ENCODE assay signal across 1 cellular context in genomic region chr2:96305091-96305978, GRCh38.
TF ChIP-seq lines count a peak whose summit lies in the region.

Gene SNRNP200 (minus strand): TSS chr2:96305546. CDS start chr2:96305437, 109 bp downstream.

TF ChIP-seq in HepG2, 621 proteins besides CTCF, POLR2A, EP300 and RAD21 (continued from another document and continues in another):
- peak; percentile 98 for TF ChIP-seq DMAP1 (CRISPR knock-in tag; IDR thresholded peaks at IDR 0.05)
- peak; percentile 24; the same call in 1 of the 2 replicates for TF ChIP-seq ZNF878 (CRISPR knock-in tag; IDR thresholded peaks at IDR 0.05)
- peak; percentile 96 for TF ChIP-seq MAX (IDR thresholded peaks at IDR 0.05)
- 0 out of 2 replicates have a peak, but pooled peaks have one; percentile 1 for TF ChIP-seq ZNF572 (CRISPR knock-in tag; IDR thresholded peaks at IDR 0.05)
- TF ChIP-seq MTA1 (CRISPR knock-in tag; IDR thresholded peaks at IDR 0.05; ENCODE audit: borderline replicate concordance), result peak; percentile 93; the same call in 1 of the 2 replicates
- TF ChIP-seq FOSL1 (CRISPR knock-in tag; IDR thresholded peaks at IDR 0.05; ENCODE audit: borderline replicate concordance), result peak; percentile 42; the same call in 1 of the 2 replicates
- peak; percentile 83 for TF ChIP-seq HNF1B (CRISPR knock-in tag; IDR thresholded peaks at IDR 0.05)
- TF ChIP-seq FOSL2 (CRISPR knock-in tag; IDR thresholded peaks at IDR 0.05), result no peak; the same call in none of the 2 replicates
- peak; percentile 55; the same call in 1 of the 2 replicates for TF ChIP-seq ZSCAN25 (CRISPR knock-in tag; IDR thresholded peaks at IDR 0.05)
- no peak; the same call in 1 of the 2 replicates for TF ChIP-seq ZSCAN9 (CRISPR knock-in tag; IDR thresholded peaks at IDR 0.05; ENCODE audit: borderline replicate concordance)
- TF ChIP-seq HOXD1 (CRISPR knock-in tag; IDR thresholded peaks at IDR 0.05), result peak; percentile 98
- TF ChIP-seq SRSF1 (optimal IDR thresholded peaks at IDR 0.05; ENCODE audit: low read depth, low read length), result peak; percentile 91
- peak; percentile 71 for TF ChIP-seq FOXO1 (CRISPR knock-in tag; IDR thresholded peaks at IDR 0.05)
- TF ChIP-seq ZNF263 (CRISPR knock-in tag; IDR thresholded peaks at IDR 0.05), result peak; percentile 74; the same call in 1 of the 2 replicates
- peak; percentile 23 for TF ChIP-seq ZNF333 (CRISPR knock-in tag; IDR thresholded peaks at IDR 0.05; ENCODE audit: borderline replicate concordance)
- TF ChIP-seq PTBP1 (IDR thresholded peaks at IDR 0.05; ENCODE audit: low read depth, low read length, poor library complexity, severe bottlenecking), result peak; percentile 44
- 0 out of 2 replicates have a peak, but pooled peaks have one; percentile 28 for TF ChIP-seq SRF (IDR thresholded peaks at IDR 0.05; ENCODE audit: low read depth, low read length)
- TF ChIP-seq ZNF549 (CRISPR knock-in tag; IDR thresholded peaks at IDR 0.05), result peak; percentile 53; the same call in 1 of the 2 replicates
- no peak for TF ChIP-seq ZSCAN12 (CRISPR knock-in tag; IDR thresholded peaks at IDR 0.05)
- peak; percentile 69; the same call in 1 of the 2 replicates for TF ChIP-seq ZNF235 (CRISPR knock-in tag; IDR thresholded peaks at IDR 0.05; ENCODE audit: borderline replicate concordance)
- peak; percentile 93 for TF ChIP-seq SP4 (CRISPR knock-in tag; IDR thresholded peaks at IDR 0.05)
- TF ChIP-seq CEBPZ (IDR thresholded peaks at IDR 0.05; ENCODE audit: low read length), result no peak
- peak; percentile 76 for TF ChIP-seq SMAD3 (CRISPR knock-in tag; IDR thresholded peaks at IDR 0.05)
- TF ChIP-seq GZF1 (CRISPR knock-in tag; IDR thresholded peaks at IDR 0.05), result peak; percentile 84; the same call in 1 of the 2 replicates
- TF ChIP-seq ATF1 (CRISPR knock-in tag; IDR thresholded peaks at IDR 0.05), result peak; percentile 90
- TF ChIP-seq MIER3 (CRISPR knock-in tag; IDR thresholded peaks at IDR 0.05; ENCODE audit: borderline replicate concordance), result peak; percentile 77; the same call in 1 of the 2 replicates
- TF ChIP-seq YY1 (IDR thresholded peaks at IDR 0.05; ENCODE audit: insufficient read depth, insufficient replicate concordance, low read depth, low read length), result peak; percentile 84
- TF ChIP-seq MEF2D (CRISPR knock-in tag; IDR thresholded peaks at IDR 0.05), result peak; percentile 90
- peak; percentile 96; the same call in 1 of the 2 replicates for TF ChIP-seq ZNF619 (CRISPR knock-in tag; IDR thresholded peaks at IDR 0.05)
- TF ChIP-seq ZNF543 (CRISPR knock-in tag; IDR thresholded peaks at IDR 0.05), result peak; percentile 97
- TF ChIP-seq TCF7 (IDR thresholded peaks at IDR 0.05; ENCODE audit: low read depth), result no peak
- TF ChIP-seq ZNF318 (CRISPR knock-in tag; IDR thresholded peaks at IDR 0.05), result peak; percentile 93; the same call in 1 of the 2 replicates
- no peak for TF ChIP-seq ZNF850 (CRISPR knock-in tag; conservative IDR thresholded peaks at IDR 0.05)
- TF ChIP-seq ZNF788 (CRISPR knock-in tag; IDR thresholded peaks at IDR 0.05; ENCODE audit: borderline replicate concordance), result peak; percentile 93
- TF ChIP-seq ZKSCAN5 (CRISPR knock-in tag; IDR thresholded peaks at IDR 0.05), result peak; percentile 76
- peak; percentile 90; the same call in 1 of the 2 replicates for TF ChIP-seq ETS1 (CRISPR knock-in tag; IDR thresholded peaks at IDR 0.05)
- peak; percentile 92 for TF ChIP-seq RARG (CRISPR knock-in tag; IDR thresholded peaks at IDR 0.05; ENCODE audit: low read depth)
- TF ChIP-seq SNRNP70 (IDR thresholded peaks at IDR 0.05; ENCODE audit: low read depth, low read length), result no peak
- peak; percentile 97 for TF ChIP-seq KDM2A (CRISPR knock-in tag; IDR thresholded peaks at IDR 0.05; ENCODE audit: borderline replicate concordance, low read depth)
- TF ChIP-seq ZNF7 (CRISPR knock-in tag; IDR thresholded peaks at IDR 0.05), result no peak
- TF ChIP-seq ZNF468 (CRISPR knock-in tag; IDR thresholded peaks at IDR 0.05), result peak; percentile 55; the same call in 1 of the 2 replicates
- no peak for TF ChIP-seq ZNF616 (CRISPR knock-in tag; IDR thresholded peaks at IDR 0.05; ENCODE audit: low read depth)
- peak; percentile 81; the same call in 1 of the 2 replicates for TF ChIP-seq NCOR1 (IDR thresholded peaks at IDR 0.05; ENCODE audit: borderline replicate concordance, low read length)
- peak; percentile 99 for TF ChIP-seq DZIP1 (CRISPR knock-in tag; IDR thresholded peaks at IDR 0.05)
- peak; percentile 91 for TF ChIP-seq ZNF256 (CRISPR knock-in tag; conservative IDR thresholded peaks at IDR 0.05)
- TF ChIP-seq NFE2 (CRISPR knock-in tag; IDR thresholded peaks at IDR 0.05), result no peak
- peak; percentile 64 to 96 for TF ChIP-seq HMGXB4 (CRISPR knock-in tag; IDR thresholded peaks at IDR 0.05; ENCODE audit: borderline replicate concordance in 1 of 2, low read depth in 1 of 2)
- TF ChIP-seq MAFF (IDR thresholded peaks at IDR 0.05; ENCODE audit: low read depth, low read length), result no peak
- TF ChIP-seq MTF1 (CRISPR knock-in tag; IDR thresholded peaks at IDR 0.05), result peak; percentile 93
